ENCODE assay signal across 1 cellular context in genomic region chr19:49338691-49339363, GRCh38.
TF ChIP-seq lines count a peak whose summit lies in the region.

No MANE protein-coding gene starts in this region.

TF ChIP-seq in neural cell, 6 proteins besides CTCF, POLR2A, EP300 and RAD21:
- TF ChIP-seq SMC3 (conservative IDR thresholded peaks at IDR 0.05; ENCODE audit: poor library complexity) = no peak
- no peak for TF ChIP-seq POLR2AphosphoS5 (IDR thresholded peaks at IDR 0.05)
- TF ChIP-seq TAF1 (IDR thresholded peaks at IDR 0.05; ENCODE audit: low read depth) = no peak
- no peak for TF ChIP-seq MXI1 (conservative IDR thresholded peaks at IDR 0.05; ENCODE audit: poor library complexity, severe bottlenecking)
- no peak for TF ChIP-seq EZH2 (IDR thresholded peaks at IDR 0.05; ENCODE audit: borderline replicate concordance, insufficient read depth, low read length, poor library complexity, severe bottlenecking)
- TF ChIP-seq REST (IDR thresholded peaks at IDR 0.05; ENCODE audit: borderline replicate concordance) = no peak
